16 cellular contexts compared by ENCODE assay signal in the genomic region with DNA sequence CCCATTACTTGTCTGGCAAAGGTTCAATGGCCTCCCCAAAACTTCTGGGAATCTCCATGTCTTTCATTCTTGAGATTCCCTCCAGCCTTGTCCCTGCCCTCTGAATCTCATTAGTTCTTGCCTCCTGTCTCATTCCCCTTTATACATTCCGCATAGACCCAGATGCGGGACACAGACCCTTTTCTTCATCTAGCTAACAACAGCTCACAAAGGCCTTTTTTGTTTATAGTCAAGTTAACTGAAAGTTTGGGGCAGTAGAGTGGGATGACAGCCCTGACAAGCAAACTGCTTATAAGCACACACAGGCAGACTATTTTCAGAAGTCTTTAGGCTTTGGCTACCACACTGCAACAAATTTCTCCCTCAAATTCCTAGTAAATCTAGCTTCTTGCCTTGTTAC.
DNase-seq lines count a peak whose midpoint lies in the region; TF ChIP-seq lines count a peak whose summit lies in the region.
"Had no signal": no experiment of that assay in that cellular context is flagged by ENCODE, and none has a peak within 500 bp of the region (broad histone marks: within the 10 kb centered on the region; RNA-seq: fewer than 3 reads in every experiment).

No MANE protein-coding gene starts in this region.

- no peaks in the 10 kb centered on the region for H3K27me3 ChIP-seq in neural progenitor cell
- H3K27me3 ChIP-seq: Peyer's patch had no signal

- DNase-seq in RPMI7951 (ENCODE audit: low read depth) (peak; percentile 35), head of caudate nucleus (peak in 25 of 42 donors; percentile 5 to 61 (median 24)), neural progenitor cell (ENCODE audit: low spot score) (peak; percentile 39), progenitor cell of endocrine pancreas (ENCODE audit: low spot score, unreplicated experiment) (no peak), EL (no peak)
- no peak for DNase-seq in activated naive CD4-positive, alpha-beta T cell treated with anti-CD3 and anti-CD28 coated beads for 36 hours
- DNase-seq: CD8-positive, alpha-beta T cell; H9; NCI-H1930; NCI-H2171; NCI-H446 treated with DMSO at 0.1 percent for 48 hours; NCI-H82; Peyer's patch; SHP77 had no signal

- H3K9me3 Mint-ChIP-seq in neural progenitor cell (peaks cover 1% of the 10 kb centered on the region), progenitor cell of endocrine pancreas (ENCODE audit: low read depth) (peaks cover 2% of the 10 kb centered on the region)
- peaks cover 2% of the 10 kb centered on the region for H3K9me3 Mint-ChIP-seq in activated naive CD4-positive, alpha-beta T cell treated with anti-CD3 and anti-CD28 coated beads for 36 hours
- H3K9me3 Mint-ChIP-seq: IgD-negative memory B cell had no signal

- H3K27me3 Mint-ChIP-seq in neural progenitor cell (ENCODE audit: insufficient read depth, low read depth) (peaks cover 4% of the 10 kb centered on the region), progenitor cell of endocrine pancreas (no peaks in the 10 kb centered on the region)
- no peaks in the 10 kb centered on the region for H3K27me3 Mint-ChIP-seq in activated naive CD4-positive, alpha-beta T cell treated with anti-CD3 and anti-CD28 coated beads for 36 hours (ENCODE audit: low read depth)

- H3K4me3 ChIP-seq in neural progenitor cell, result no peak overlapping the region
- H3K4me3 ChIP-seq: Peyer's patch had no signal

- H2AFZ ChIP-seq in neural progenitor cell (replicated peaks), result peak overlapping the region; percentile 65

- intact Hi-C loops in head of caudate nucleus (cut with DNase I), result no loop called here
- intact Hi-C loops in activated naive CD4-positive, alpha-beta T cell treated with anti-CD3 and anti-CD28 coated beads for 36 hours (cut with micrococcal nuclease), result no loop called here

- peaks cover 11% of the 10 kb centered on the region for H3K4me1 ChIP-seq in neural progenitor cell
- H3K4me1 ChIP-seq: Peyer's patch had no signal

- no peaks in the 10 kb centered on the region for H4K20me1 ChIP-seq in neural progenitor cell (ENCODE audit: low read depth)

- H3K27ac ChIP-seq in neural progenitor cell, result no peak overlapping the region
- peak overlapping the region; percentile 13 for H3K27ac ChIP-seq in temporal lobe (ENCODE audit: low read depth, low read length)
- H3K27ac ChIP-seq: Peyer's patch had no signal

- CTCF ChIA-PET in activated naive CD4-positive, alpha-beta T cell treated with anti-CD3 and anti-CD28 coated beads for 36 hours (lab: Charles Lee), result no interaction called here

- no peaks in the 10 kb centered on the region for H3K9me3 ChIP-seq in neural progenitor cell (ENCODE audit: low read depth)
- H3K9me3 ChIP-seq: Peyer's patch had no signal

- no peak overlapping the region for H3K4me3 Mint-ChIP-seq in neural progenitor cell
- no peak overlapping the region for H3K4me3 Mint-ChIP-seq in progenitor cell of endocrine pancreas (ENCODE audit: low read depth)
- no peak overlapping the region for H3K4me3 Mint-ChIP-seq in activated naive CD4-positive, alpha-beta T cell treated with anti-CD3 and anti-CD28 coated beads for 36 hours
- H3K4me3 Mint-ChIP-seq: CD8-positive, alpha-beta T cell; H9; IgD-negative memory B cell had no signal

- H3K27ac Mint-ChIP-seq in neural progenitor cell (peak overlapping the region; percentile 8), progenitor cell of endocrine pancreas (no peak overlapping the region)
- H3K27ac Mint-ChIP-seq in activated naive CD4-positive, alpha-beta T cell treated with anti-CD3 and anti-CD28 coated beads for 36 hours, result no peak overlapping the region
- H3K27ac Mint-ChIP-seq: CD8-positive, alpha-beta T cell; H9; IgD-negative memory B cell had no signal

- no peaks in the 10 kb centered on the region for H3K4me1 Mint-ChIP-seq in neural progenitor cell
- H3K4me1 Mint-ChIP-seq in progenitor cell of endocrine pancreas (ENCODE audit: low read depth), result no peaks in the 10 kb centered on the region
- H3K4me1 Mint-ChIP-seq in activated naive CD4-positive, alpha-beta T cell treated with anti-CD3 and anti-CD28 coated beads for 36 hours (ENCODE audit: low read depth), result no peaks in the 10 kb centered on the region

- H3K36me3 Mint-ChIP-seq in neural progenitor cell (no peaks in the 10 kb centered on the region), progenitor cell of endocrine pancreas (ENCODE audit: insufficient read depth) (no peaks in the 10 kb centered on the region)
- no peaks in the 10 kb centered on the region for H3K36me3 Mint-ChIP-seq in activated naive CD4-positive, alpha-beta T cell treated with anti-CD3 and anti-CD28 coated beads for 36 hours (ENCODE audit: low read depth)
- H3K36me3 Mint-ChIP-seq: CD8-positive, alpha-beta T cell; IgD-negative memory B cell had no signal

- no peak for TF ChIP-seq CTCF in neural progenitor cell (IDR thresholded peaks at IDR 0.05)
- no peak for TF ChIP-seq CTCF in progenitor cell of endocrine pancreas (IDR thresholded peaks at IDR 0.05; ENCODE audit: unreplicated experiment)

- H3F3A ChIP-seq in neural progenitor cell (ENCODE audit: low read depth), result no peaks in the 10 kb centered on the region

- H3K4me2 ChIP-seq in neural progenitor cell, result no peak overlapping the region

- no peaks in the 10 kb centered on the region for H3K79me2 ChIP-seq in neural progenitor cell (ENCODE audit: low read depth)

- no peak overlapping the region for H3K9ac ChIP-seq in neural progenitor cell

- H3K36me3 ChIP-seq in neural progenitor cell, result no peaks in the 10 kb centered on the region
- H3K36me3 ChIP-seq: Peyer's patch had no signal

Comparison
In these comparisons a context has a peak if more than half of its experiments do, and no peak if none do; other contexts are left out.
1. DNase-seq: peak in RPMI7951 (single experiment), head of caudate nucleus (25 of 42) and neural progenitor cell (single experiment); none in progenitor cell of endocrine pancreas (single experiment), EL (single experiment) and activated naive CD4-positive, alpha-beta T cell treated with anti-CD3 and anti-CD28 coated beads for 36 hours (single experiment).